27 cellular contexts compared by ENCODE assay signal in the genomic region with DNA sequence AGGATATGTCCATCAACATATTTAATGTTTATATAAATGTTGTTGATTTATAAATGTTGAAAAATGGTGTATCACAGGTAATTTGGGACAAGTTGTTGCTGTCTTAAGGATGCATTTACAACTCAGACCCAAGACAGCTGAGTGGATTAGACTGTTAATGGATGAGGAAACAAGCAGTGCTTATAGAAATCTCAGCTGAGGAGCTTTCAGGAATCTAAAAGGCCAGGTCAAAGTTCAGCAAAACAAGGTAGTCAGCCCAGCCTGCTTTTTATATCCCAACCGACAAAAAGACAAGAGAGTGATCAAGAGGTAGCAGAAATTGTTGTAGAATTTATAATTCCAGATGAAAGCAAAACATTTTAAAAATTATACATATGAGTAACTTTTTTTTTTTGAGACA.
"Had no signal": no experiment of that assay in that cellular context is flagged by ENCODE, and none has a peak within 500 bp of the region (broad histone marks: within the 10 kb centered on the region; RNA-seq: fewer than 3 reads in every experiment).

No MANE protein-coding gene starts in this region.

- DNase-seq: stimulated activated CD4-positive, alpha-beta T cell treated with anti-CD3 and anti-CD28 coated beads, Interleukin-2, amount 100 ng/mL, for 48 hours; stimulated activated CD4-positive, alpha-beta T cell treated with anti-CD3 and anti-CD28 coated beads, Interleukin-4, amount 100 ng/mL, for 1 hour; stimulated activated CD4-positive, alpha-beta T cell treated with anti-CD3 and anti-CD28 coated beads, Interleukin-4, amount 100 ng/mL, for 24 hours; stimulated activated CD4-positive, alpha-beta T cell treated with anti-CD3 and anti-CD28 coated beads, Interleukin-4, amount 100 ng/mL, for 4 hours; stimulated activated CD8-positive, alpha-beta memory T cell treated with anti-CD3 and anti-CD28 coated beads, Interleukin-4, amount 100 ng/mL, for 48 hours; stimulated activated naive B cell treated with anti-CD40 and anti-IgM and Interleukin-4, amounts not matched to agents 10 μg/mL and 1 μg/mL and 100 μg/mL, for 72 hours; stimulated activated naive CD4-positive, alpha-beta T cell; stimulated activated naive CD4-positive, alpha-beta T cell treated with Interleukin-2 at 50 U/mL for 16 hours; stimulated activated naive CD8-positive, alpha-beta T cell treated with anti-CD3 and anti-CD28 coated beads, Interleukin-15, amount 100 ng/mL, for 72 hours; stimulated activated naive CD8-positive, alpha-beta T cell treated with anti-CD3 and anti-CD28 coated beads, Interleukin-15, Interleukin-2, amounts not matched to agents 100 U/mL and 50 U/mL, for 24 hours; stomach; substantia nigra; testis; thyroid gland; tibial artery; transverse colon; trophoblast cell; upper lobe of left lung; upper lobe of right lung; uterus had no signal

- FAIRE-seq: urothelium cell line had no signal

- H3K9me3 ChIP-seq: stomach, suprapubic skin, testis, thoracic aorta, thyroid gland, tibial artery, tibial nerve, transverse colon, upper lobe of left lung, upper lobe of right lung, uterus, vagina had no signal

- ATAC-seq: stimulated activated effector memory CD8-positive, alpha-beta T cell treated with anti-CD3 and anti-CD28 coated beads, Interleukin-12 subunit alpha, Interleukin-12 subunit beta, amount 100 ng/mL, for 72 hours; stimulated activated memory B cell treated with anti-CD40 and anti-IgM and Interleukin-4, amounts not matched to agents 10 μg/mL and 1 μg/mL and 100 μg/mL, for 72 hours; stimulated activated naive B cell treated with anti-CD40 and anti-IgM and Interleukin-4, amounts not matched to agents 10 μg/mL and 1 μg/mL and 100 μg/mL, for 72 hours; stimulated activated naive CD8-positive, alpha-beta T cell treated with anti-CD3 and anti-CD28 coated beads, Interleukin-15, amount 100 ng/mL, for 72 hours; stimulated activated naive CD8-positive, alpha-beta T cell treated with anti-CD3 and anti-CD28 coated beads, Interleukin-15, Interleukin-2, amounts not matched to agents 100 U/mL and 50 U/mL, for 24 hours; upper lobe of right lung had no signal

- H3K4me3 ChIP-seq: stomach, suprapubic skin, testis, thoracic aorta, thyroid gland, tibial artery, tibial nerve, transverse colon, upper lobe of left lung, upper lobe of right lung, uterus, vagina had no signal

- H3K27ac ChIP-seq: stomach, suprapubic skin, testis, thoracic aorta, thyroid gland, tibial artery, tibial nerve, upper lobe of left lung, upper lobe of right lung, uterus, vagina had no signal

- H3K4me1 ChIP-seq: stomach, testis, thyroid gland, tibial artery, upper lobe of left lung, upper lobe of right lung, uterus, vagina had no signal

- H3K27me3 ChIP-seq: stomach, suprapubic skin, testis, thyroid gland, tibial artery, tibial nerve, transverse colon, upper lobe of left lung, upper lobe of right lung, uterus, vagina had no signal

- H3K36me3 ChIP-seq: stomach, suprapubic skin, thoracic aorta, thyroid gland, tibial artery, tibial nerve, transverse colon, upper lobe of left lung, upper lobe of right lung, uterus, vagina had no signal
